In the genomic region with DNA sequence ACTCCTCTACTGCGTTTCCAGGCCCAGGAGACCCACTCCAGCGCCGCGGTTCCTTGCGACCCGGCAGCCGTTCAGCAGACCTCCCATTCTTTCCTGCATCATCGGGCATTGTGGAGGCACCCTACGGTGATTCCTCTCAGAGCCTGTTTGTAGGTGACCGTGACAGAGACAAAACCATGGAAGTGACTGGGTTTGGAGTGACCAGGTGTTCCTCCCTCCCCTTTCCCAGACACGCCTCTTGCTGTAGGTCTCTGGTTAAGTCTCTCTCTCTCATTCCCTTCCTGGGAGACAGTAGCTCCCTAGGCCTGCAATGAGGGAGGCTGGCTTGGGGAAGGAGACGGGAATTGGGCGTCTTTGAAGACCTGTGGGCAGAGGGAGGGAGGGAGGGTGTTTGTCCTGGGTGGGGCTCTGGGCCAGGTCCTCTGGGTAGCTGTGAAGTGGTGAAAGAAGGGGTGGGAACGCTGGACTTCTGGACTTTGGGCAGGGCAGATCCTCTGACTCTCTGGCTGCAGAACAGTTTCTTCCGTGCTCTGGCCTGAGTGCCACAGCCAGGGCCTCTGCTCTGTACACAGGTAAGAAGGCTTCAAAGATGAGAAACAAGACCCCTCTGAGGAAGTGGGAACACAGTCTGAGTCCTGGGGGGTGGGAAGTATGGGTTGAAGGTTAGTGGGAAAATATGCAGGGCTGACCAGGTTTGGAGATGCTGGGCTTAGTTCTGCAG, we compare ENCODE assay signal across 2 cellular contexts.
TF ChIP-seq lines count a peak whose summit lies in the region.

No MANE protein-coding gene starts in this region.

TF ChIP-seq in HEK293, 187 proteins besides CTCF, POLR2A, EP300 and RAD21:
- 0 out of 2 replicates have a peak, but pooled peaks have one; percentile 4 for TF ChIP-seq ZNF366 (tag by site-specific recombination; conservative IDR thresholded peaks at IDR 0.05)
- TF ChIP-seq, protein P1, sequence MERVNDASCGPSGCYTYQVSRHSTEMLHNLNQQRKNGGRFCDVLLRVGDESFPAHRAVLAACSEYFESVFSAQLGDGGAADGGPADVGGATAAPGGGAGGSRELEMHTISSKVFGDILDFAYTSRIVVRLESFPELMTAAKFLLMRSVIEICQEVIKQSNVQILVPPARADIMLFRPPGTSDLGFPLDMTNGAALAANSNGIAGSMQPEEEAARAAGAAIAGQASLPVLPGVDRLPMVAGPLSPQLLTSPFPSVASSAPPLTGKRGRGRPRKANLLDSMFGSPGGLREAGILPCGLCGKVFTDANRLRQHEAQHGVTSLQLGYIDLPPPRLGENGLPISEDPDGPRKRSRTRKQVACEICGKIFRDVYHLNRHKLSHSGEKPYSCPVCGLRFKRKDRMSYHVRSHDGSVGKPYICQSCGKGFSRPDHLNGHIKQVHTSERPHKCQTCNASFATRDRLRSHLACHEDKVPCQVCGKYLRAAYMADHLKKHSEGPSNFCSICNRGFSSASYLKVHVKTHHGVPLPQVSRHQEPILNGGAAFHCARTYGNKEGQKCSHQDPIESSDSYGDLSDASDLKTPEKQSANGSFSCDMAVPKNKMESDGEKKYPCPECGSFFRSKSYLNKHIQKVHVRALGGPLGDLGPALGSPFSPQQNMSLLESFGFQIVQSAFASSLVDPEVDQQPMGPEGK (tag by site-specific recombination; IDR thresholded peaks at IDR 0.05), result 0 out of 2 replicates have a peak, but pooled peaks have one; percentile 2
- TF ChIP-seq, protein P2, sequence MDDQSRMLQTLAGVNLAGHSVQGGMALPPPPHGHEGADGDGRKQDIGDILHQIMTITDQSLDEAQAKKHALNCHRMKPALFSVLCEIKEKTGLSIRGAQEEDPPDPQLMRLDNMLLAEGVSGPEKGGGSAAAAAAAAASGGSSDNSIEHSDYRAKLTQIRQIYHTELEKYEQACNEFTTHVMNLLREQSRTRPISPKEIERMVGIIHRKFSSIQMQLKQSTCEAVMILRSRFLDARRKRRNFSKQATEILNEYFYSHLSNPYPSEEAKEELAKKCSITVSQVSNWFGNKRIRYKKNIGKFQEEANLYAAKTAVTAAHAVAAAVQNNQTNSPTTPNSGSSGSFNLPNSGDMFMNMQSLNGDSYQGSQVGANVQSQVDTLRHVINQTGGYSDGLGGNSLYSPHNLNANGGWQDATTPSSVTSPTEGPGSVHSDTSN (CRISPR knock-in tag; IDR thresholded peaks at IDR 0.05), result 0 out of 2 replicates have a peak, but pooled peaks have one; percentile 54
- TF ChIP-seq, protein P3, sequence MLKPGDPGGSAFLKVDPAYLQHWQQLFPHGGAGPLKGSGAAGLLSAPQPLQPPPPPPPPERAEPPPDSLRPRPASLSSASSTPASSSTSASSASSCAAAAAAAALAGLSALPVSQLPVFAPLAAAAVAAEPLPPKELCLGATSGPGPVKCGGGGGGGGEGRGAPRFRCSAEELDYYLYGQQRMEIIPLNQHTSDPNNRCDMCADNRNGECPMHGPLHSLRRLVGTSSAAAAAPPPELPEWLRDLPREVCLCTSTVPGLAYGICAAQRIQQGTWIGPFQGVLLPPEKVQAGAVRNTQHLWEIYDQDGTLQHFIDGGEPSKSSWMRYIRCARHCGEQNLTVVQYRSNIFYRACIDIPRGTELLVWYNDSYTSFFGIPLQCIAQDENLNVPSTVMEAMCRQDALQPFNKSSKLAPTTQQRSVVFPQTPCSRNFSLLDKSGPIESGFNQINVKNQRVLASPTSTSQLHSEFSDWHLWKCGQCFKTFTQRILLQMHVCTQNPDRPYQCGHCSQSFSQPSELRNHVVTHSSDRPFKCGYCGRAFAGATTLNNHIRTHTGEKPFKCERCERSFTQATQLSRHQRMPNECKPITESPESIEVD (tag by site-specific recombination; IDR thresholded peaks at IDR 0.05), result no peak
- TF ChIP-seq ZBTB48 (tag by site-specific recombination; IDR thresholded peaks at IDR 0.05), result peak; percentile 22; the same call in 1 of the 2 replicates
- TF ChIP-seq ZNF792 (tag by site-specific recombination; IDR thresholded peaks at IDR 0.05), result no peak
- TF ChIP-seq ZFP37 (tag by site-specific recombination; IDR thresholded peaks at IDR 0.05), result 0 out of 2 replicates have a peak, but pooled peaks have one; percentile 68
- 0 out of 2 replicates have a peak, but pooled peaks have one; percentile 7 for TF ChIP-seq GLIS2 (tag by site-specific recombination; IDR thresholded peaks at IDR 0.05)
- TF ChIP-seq, protein P4, sequence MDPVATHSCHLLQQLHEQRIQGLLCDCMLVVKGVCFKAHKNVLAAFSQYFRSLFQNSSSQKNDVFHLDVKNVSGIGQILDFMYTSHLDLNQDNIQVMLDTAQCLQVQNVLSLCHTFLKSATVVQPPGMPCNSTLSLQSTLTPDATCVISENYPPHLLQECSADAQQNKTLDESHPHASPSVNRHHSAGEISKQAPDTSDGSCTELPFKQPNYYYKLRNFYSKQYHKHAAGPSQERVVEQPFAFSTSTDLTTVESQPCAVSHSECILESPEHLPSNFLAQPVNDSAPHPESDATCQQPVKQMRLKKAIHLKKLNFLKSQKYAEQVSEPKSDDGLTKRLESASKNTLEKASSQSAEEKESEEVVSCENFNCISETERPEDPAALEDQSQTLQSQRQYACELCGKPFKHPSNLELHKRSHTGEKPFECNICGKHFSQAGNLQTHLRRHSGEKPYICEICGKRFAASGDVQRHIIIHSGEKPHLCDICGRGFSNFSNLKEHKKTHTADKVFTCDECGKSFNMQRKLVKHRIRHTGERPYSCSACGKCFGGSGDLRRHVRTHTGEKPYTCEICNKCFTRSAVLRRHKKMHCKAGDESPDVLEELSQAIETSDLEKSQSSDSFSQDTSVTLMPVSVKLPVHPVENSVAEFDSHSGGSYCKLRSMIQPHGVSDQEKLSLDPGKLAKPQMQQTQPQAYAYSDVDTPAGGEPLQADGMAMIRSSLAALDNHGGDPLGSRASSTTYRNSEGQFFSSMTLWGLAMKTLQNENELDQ (tag by site-specific recombination; IDR thresholded peaks at IDR 0.05; ENCODE audit: low read depth), result no peak
- TF ChIP-seq GFI1B (tag by site-specific recombination; IDR thresholded peaks at IDR 0.05), result no peak
- peak; percentile 33 for TF ChIP-seq GLIS1 (tag by site-specific recombination; IDR thresholded peaks at IDR 0.05)

TF ChIP-seq in endothelial cell of umbilical vein, 7 proteins besides CTCF, POLR2A, EP300 and RAD21:
- no peak for TF ChIP-seq FOS (IDR thresholded peaks at IDR 0.05; ENCODE audit: borderline replicate concordance, insufficient read depth, low read length)
- no peak for TF ChIP-seq POLR2AphosphoS5 (IDR thresholded peaks at IDR 0.05; ENCODE audit: insufficient read depth, low read depth, low read length)
- no peak for TF ChIP-seq EZH2 (IDR thresholded peaks at IDR 0.05; ENCODE audit: borderline replicate concordance, low read depth, low read length, severe bottlenecking)
- TF ChIP-seq JUN (IDR thresholded peaks at IDR 0.05; ENCODE audit: borderline replicate concordance, insufficient read depth, insufficient read length, low read depth), result no peak
- no peak for TF ChIP-seq MYC (IDR thresholded peaks at IDR 0.05; ENCODE audit: low read depth, low read length)
- TF ChIP-seq, protein P5, sequence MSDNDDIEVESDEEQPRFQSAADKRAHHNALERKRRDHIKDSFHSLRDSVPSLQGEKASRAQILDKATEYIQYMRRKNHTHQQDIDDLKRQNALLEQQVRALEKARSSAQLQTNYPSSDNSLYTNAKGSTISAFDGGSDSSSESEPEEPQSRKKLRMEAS (IDR thresholded peaks at IDR 0.05; ENCODE audit: insufficient read depth, insufficient read length), result no peak
- no peak for TF ChIP-seq GATA2 (IDR thresholded peaks at IDR 0.05; ENCODE audit: insufficient read depth, insufficient read length, low read depth, low read length)
TF ChIP-seq in endothelial cell of umbilical vein: peak in this region for 0.
